22 cellular contexts compared by ENCODE assay signal in genomic region chr16:12386076-12386641, GRCh38.
"Had no signal": no experiment of that assay in that cellular context is flagged by ENCODE, and none has a peak within 500 bp of the region (broad histone marks: within the 10 kb centered on the region; RNA-seq: fewer than 3 reads in every experiment).

No MANE protein-coding gene starts in this region.

- H3K9me3 ChIP-seq: gastroesophageal sphincter, heart left ventricle, lower lobe of right lung, transverse colon, vagina had no signal

- H3K4me1 ChIP-seq: gastroesophageal sphincter, heart left ventricle, lower lobe of right lung, transverse colon, vagina had no signal

- FAIRE-seq: islet of Langerhans had no signal

- H3K4me3 ChIP-seq: gastroesophageal sphincter, heart left ventricle, lower lobe of right lung, transverse colon, vagina had no signal

- H3K27ac ChIP-seq: gastroesophageal sphincter, heart left ventricle, lower lobe of right lung, transverse colon, vagina had no signal

- ATAC-seq: activated CD4-positive, CD25-positive, alpha-beta regulatory T cell treated with anti-CD3 and anti-CD28 coated beads, Interleukin-2, amount 50 U/mL, for 24 hours; activated CD8-positive, alpha-beta T cell treated with anti-CD3 and anti-CD28 coated beads, Interleukin-2, amount 10 ng/mL, durations not matched to agents 7 days and 5 days; activated naive CD8-positive, alpha-beta T cell treated with anti-CD3 and anti-CD28 coated beads, Interleukin-2, amount 50 U/mL, for 24 hours; gastroesophageal sphincter; heart left ventricle; lower lobe of right lung; stimulated activated naive CD8-positive, alpha-beta T cell treated with anti-CD3 and anti-CD28 coated beads, Interleukin-15, Interleukin-2, amounts not matched to agents 100 U/mL and 50 U/mL, for 24 hours had no signal

- DNase-seq: activated CD4-positive, alpha-beta T cell treated with anti-CD3 and anti-CD28 coated beads, Interleukin-2, amount 10 ng/mL, durations not matched to agents 7 days and 5 days; activated CD8-positive, alpha-beta T cell treated with anti-CD3 and anti-CD28 coated beads, Interleukin-2, amount 10 ng/mL, durations not matched to agents 7 days and 5 days; activated naive CD4-positive, alpha-beta T cell treated with anti-CD3 and anti-CD28 coated beads, Interleukin-2, amount 10 ng/mL, durations not matched to agents 7 days and 5 days; activated naive CD8-positive, alpha-beta T cell treated with anti-CD3 and anti-CD28 coated beads, Interleukin-2, amount 50 U/mL, for 24 hours; activated T-cell treated with anti-CD3 and anti-CD28 coated beads, Interleukin-2, amount 50 U/mL, for 24 hours; aorta; cortex of kidney; heart left ventricle; lower lobe of right lung; nephron progenitor cell; stimulated activated CD4-positive, alpha-beta T cell treated with anti-CD3 and anti-CD28 coated beads, Interleukin-12 subunit alpha, Interleukin-12 subunit beta, amount 100 ng/mL, for 4 hours; stimulated activated CD4-positive, alpha-beta T cell treated with anti-CD3 and anti-CD28 coated beads, Interleukin-1b, Interleukin-23, amount 100 ng/mL, for 48 hours; stimulated activated CD8-positive, alpha-beta memory T cell treated with anti-CD3 and anti-CD28 coated beads, Interleukin-4, amount 100 ng/mL, for 48 hours; stimulated activated naive CD8-positive, alpha-beta T cell treated with anti-CD3 and anti-CD28 coated beads, Interleukin-15, Interleukin-2, amounts not matched to agents 100 U/mL and 50 U/mL, for 24 hours; substantia nigra; T-helper 1 cell; T-helper 9 cell; transverse colon had no signal

- H3K27me3 ChIP-seq: gastroesophageal sphincter, heart left ventricle, transverse colon, vagina had no signal

- H3K36me3 ChIP-seq: gastroesophageal sphincter, heart left ventricle, lower lobe of right lung, transverse colon, vagina had no signal
